ENCODE assay signal across 1 cellular context in genomic region chr3:101810023-101810415, GRCh38.
TF ChIP-seq lines count a peak whose summit lies in the region.

No MANE protein-coding gene starts in this region.

TF ChIP-seq in A549, 52 proteins besides CTCF, POLR2A, EP300 and RAD21 (continued from another document):
- TF ChIP-seq GATA3 (IDR thresholded peaks at IDR 0.05; ENCODE audit: borderline replicate concordance) (no peak), ZC3H11A (IDR thresholded peaks at IDR 0.05) (no peak), HDAC2 (IDR thresholded peaks at IDR 0.05) (no peak), PHF8 (IDR thresholded peaks at IDR 0.05; ENCODE audit: borderline replicate concordance, low read depth) (no peak)
